In the genomic region with DNA sequence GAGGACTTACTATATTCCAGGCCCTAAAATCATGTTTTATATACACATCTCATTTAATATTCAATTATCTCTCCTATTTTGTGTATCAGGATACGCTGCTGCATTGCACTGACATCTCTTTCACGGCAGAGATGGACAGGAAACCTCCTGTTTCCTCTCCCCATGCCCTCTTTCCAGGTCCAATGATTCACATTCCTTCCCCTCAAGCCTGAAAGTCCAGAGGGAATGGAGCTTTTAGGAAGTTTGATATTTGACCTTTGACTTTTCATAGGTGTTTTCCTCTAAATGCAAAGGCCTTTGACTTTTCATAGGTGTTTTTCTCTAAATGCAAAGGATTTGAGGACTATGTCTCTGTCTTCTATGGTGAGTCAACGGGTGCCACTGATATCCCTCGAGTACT, we compare ENCODE assay signal across 1 cellular context.
TF ChIP-seq lines count a peak whose summit lies in the region.

No MANE protein-coding gene starts in this region.

TF ChIP-seq in GM23338, 12 proteins besides CTCF, POLR2A, EP300 and RAD21 (continued from another document):
- TF ChIP-seq, protein P1, sequence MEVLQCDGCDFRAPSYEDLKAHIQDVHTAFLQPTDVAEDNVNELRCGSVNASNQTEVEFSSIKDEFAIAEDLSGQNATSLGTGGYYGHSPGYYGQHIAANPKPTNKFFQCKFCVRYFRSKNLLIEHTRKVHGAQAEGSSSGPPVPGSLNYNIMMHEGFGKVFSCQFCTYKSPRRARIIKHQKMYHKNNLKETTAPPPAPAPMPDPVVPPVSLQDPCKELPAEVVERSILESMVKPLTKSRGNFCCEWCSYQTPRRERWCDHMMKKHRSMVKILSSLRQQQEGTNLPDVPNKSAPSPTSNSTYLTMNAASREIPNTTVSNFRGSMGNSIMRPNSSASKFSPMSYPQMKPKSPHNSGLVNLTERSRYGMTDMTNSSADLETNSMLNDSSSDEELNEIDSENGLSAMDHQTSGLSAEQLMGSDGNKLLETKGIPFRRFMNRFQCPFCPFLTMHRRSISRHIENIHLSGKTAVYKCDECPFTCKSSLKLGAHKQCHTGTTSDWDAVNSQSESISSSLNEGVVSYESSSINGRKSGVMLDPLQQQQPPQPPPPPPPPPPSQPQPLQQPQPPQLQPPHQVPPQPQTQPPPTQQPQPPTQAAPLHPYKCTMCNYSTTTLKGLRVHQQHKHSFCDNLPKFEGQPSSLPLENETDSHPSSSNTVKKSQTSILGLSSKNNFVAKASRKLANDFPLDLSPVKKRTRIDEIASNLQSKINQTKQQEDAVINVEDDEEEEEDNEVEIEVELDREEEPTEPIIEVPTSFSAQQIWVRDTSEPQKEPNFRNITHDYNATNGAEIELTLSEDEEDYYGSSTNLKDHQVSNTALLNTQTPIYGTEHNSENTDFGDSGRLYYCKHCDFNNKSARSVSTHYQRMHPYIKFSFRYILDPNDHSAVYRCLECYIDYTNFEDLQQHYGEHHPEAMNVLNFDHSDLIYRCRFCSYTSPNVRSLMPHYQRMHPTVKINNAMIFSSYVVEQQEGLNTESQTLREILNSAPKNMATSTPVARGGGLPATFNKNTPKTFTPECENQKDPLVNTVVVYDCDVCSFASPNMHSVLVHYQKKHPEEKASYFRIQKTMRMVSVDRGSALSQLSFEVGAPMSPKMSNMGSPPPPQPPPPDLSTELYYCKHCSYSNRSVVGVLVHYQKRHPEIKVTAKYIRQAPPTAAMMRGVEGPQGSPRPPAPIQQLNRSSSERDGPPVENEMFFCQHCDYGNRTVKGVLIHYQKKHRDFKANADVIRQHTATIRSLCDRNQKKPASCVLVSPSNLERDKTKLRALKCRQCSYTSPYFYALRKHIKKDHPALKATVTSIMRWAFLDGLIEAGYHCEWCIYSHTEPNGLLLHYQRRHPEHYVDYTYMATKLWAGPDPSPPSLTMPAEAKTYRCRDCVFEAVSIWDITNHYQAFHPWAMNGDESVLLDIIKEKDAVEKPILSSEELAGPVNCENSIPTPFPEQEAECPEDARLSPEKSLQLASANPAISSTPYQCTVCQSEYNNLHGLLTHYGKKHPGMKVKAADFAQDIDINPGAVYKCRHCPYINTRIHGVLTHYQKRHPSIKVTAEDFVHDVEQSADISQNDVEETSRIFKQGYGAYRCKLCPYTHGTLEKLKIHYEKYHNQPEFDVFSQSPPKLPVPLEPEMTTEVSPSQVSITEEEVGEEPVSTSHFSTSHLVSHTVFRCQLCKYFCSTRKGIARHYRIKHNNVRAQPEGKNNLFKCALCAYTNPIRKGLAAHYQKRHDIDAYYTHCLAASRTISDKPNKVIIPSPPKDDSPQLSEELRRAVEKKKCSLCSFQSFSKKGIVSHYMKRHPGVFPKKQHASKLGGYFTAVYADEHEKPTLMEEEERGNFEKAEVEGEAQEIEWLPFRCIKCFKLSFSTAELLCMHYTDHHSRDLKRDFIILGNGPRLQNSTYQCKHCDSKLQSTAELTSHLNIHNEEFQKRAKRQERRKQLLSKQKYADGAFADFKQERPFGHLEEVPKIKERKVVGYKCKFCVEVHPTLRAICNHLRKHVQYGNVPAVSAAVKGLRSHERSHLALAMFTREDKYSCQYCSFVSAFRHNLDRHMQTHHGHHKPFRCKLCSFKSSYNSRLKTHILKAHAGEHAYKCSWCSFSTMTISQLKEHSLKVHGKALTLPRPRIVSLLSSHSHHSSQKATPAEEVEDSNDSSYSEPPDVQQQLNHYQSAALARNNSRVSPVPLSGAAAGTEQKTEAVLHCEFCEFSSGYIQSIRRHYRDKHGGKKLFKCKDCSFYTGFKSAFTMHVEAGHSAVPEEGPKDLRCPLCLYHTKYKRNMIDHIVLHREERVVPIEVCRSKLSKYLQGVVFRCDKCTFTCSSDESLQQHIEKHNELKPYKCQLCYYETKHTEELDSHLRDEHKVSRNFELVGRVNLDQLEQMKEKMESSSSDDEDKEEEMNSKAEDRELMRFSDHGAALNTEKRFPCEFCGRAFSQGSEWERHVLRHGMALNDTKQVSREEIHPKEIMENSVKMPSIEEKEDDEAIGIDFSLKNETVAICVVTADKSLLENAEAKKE (CRISPR knock-in tag; IDR thresholded peaks at IDR 0.05) = no peak
- no peak for TF ChIP-seq STAT1 (IDR thresholded peaks at IDR 0.05; ENCODE audit: unreplicated experiment)
- TF ChIP-seq, protein P2, sequence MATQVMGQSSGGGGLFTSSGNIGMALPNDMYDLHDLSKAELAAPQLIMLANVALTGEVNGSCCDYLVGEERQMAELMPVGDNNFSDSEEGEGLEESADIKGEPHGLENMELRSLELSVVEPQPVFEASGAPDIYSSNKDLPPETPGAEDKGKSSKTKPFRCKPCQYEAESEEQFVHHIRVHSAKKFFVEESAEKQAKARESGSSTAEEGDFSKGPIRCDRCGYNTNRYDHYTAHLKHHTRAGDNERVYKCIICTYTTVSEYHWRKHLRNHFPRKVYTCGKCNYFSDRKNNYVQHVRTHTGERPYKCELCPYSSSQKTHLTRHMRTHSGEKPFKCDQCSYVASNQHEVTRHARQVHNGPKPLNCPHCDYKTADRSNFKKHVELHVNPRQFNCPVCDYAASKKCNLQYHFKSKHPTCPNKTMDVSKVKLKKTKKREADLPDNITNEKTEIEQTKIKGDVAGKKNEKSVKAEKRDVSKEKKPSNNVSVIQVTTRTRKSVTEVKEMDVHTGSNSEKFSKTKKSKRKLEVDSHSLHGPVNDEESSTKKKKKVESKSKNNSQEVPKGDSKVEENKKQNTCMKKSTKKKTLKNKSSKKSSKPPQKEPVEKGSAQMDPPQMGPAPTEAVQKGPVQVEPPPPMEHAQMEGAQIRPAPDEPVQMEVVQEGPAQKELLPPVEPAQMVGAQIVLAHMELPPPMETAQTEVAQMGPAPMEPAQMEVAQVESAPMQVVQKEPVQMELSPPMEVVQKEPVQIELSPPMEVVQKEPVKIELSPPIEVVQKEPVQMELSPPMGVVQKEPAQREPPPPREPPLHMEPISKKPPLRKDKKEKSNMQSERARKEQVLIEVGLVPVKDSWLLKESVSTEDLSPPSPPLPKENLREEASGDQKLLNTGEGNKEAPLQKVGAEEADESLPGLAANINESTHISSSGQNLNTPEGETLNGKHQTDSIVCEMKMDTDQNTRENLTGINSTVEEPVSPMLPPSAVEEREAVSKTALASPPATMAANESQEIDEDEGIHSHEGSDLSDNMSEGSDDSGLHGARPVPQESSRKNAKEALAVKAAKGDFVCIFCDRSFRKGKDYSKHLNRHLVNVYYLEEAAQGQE (IDR thresholded peaks at IDR 0.05; ENCODE audit: unreplicated experiment) = no peak
- TF ChIP-seq POLR2AphosphoS5 (IDR thresholded peaks at IDR 0.05; ENCODE audit: low read depth) = no peak
- TF ChIP-seq, protein P3, sequence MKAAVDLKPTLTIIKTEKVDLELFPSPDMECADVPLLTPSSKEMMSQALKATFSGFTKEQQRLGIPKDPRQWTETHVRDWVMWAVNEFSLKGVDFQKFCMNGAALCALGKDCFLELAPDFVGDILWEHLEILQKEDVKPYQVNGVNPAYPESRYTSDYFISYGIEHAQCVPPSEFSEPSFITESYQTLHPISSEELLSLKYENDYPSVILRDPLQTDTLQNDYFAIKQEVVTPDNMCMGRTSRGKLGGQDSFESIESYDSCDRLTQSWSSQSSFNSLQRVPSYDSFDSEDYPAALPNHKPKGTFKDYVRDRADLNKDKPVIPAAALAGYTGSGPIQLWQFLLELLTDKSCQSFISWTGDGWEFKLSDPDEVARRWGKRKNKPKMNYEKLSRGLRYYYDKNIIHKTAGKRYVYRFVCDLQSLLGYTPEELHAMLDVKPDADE (IDR thresholded peaks at IDR 0.05) = no peak
- no peak for TF ChIP-seq CREB1 (CRISPR knock-in tag; IDR thresholded peaks at IDR 0.05; ENCODE audit: low read depth)
- no peak for TF ChIP-seq JUNB (IDR thresholded peaks at IDR 0.05; ENCODE audit: unreplicated experiment)
- TF ChIP-seq EZH2phosphoT487 (IDR thresholded peaks at IDR 0.05; ENCODE audit: unreplicated experiment) = no peak
- TF ChIP-seq ZNF114 (CRISPR knock-in tag; IDR thresholded peaks at IDR 0.05) = no peak
- TF ChIP-seq NANOG (IDR thresholded peaks at IDR 0.05; ENCODE audit: borderline replicate concordance) = no peak
